Comparison of ENCODE assay signal across 10 cellular contexts in genomic region chr12:63264629-63265028, GRCh38.
ATAC-seq and TF ChIP-seq lines count a peak whose summit lies in the region.
"Had no signal": no experiment of that assay in that cellular context is flagged by ENCODE, and none has a peak within 500 bp of the region (broad histone marks: within the 10 kb centered on the region; RNA-seq: fewer than 3 reads in every experiment).

No MANE protein-coding gene starts in this region.

- CTCF ChIA-PET in HEK293 (lab: Yijun Ruan, JAX), result interaction anchor here (0.6 to 1.2 kb wide), 4 partner anchors 9 to 24 kb away, joined by 3 to 6 read pairs (median 3); no protein-coding TSS in a partner anchor

- no peak overlapping the region for H3K4me3 ChIP-seq in HEK293 (ENCODE audit: low read depth, low read length)
- H3K4me3 ChIP-seq: A549; BLaER1; BLaER1 treated with 17β-estradiol and CSF1 and Interleukin-3, amounts not matched to agents 10 nM and 100 nM had no signal

- no peak for TF ChIP-seq CTCF in HEK293 (tag by site-specific recombination; IDR thresholded peaks at IDR 0.05)

- POLR2A ChIA-PET in HEK293 (lab: Yijun Ruan, JAX), result no interaction called here

- ATAC-seq in HG03280 (IDR thresholded peaks at IDR 0.05; ENCODE audit: unreplicated experiment), result no peak
- ATAC-seq: A549; CD8-positive, alpha-beta T cell had no signal

- H3K4me1 ChIP-seq in HEK293 (ENCODE audit: control insufficient read depth, insufficient read depth, low read length), result no peaks in the 10 kb centered on the region
- H3K4me1 ChIP-seq: A549; BE2C; BLaER1; BLaER1 treated with 17β-estradiol and CSF1 and Interleukin-3, amounts not matched to agents 10 nM and 100 nM had no signal

- H3K9me3 ChIP-seq in HEK293 (ENCODE audit: control insufficient read depth, insufficient read depth, low read depth, low read length), result no peaks in the 10 kb centered on the region
- H3K9me3 ChIP-seq: BE2C, Caco-2 had no signal

- no peak overlapping the region for H3K27ac ChIP-seq in HEK293 (ENCODE audit: extremely low read depth, low read depth, low read length)
- H3K27ac ChIP-seq: 22Rv1; A549; BLaER1; BLaER1 treated with 17β-estradiol and CSF1 and Interleukin-3, amounts not matched to agents 10 nM and 100 nM; C4-2B had no signal

- H3K36me3 ChIP-seq in HEK293 (ENCODE audit: control insufficient read depth in 2 of 2, insufficient read depth in 1 of 2, low read length in 2 of 2), result no peaks in the 10 kb centered on the region
- H3K36me3 ChIP-seq: BE2C; BLaER1; BLaER1 treated with 17β-estradiol and CSF1 and Interleukin-3, amounts not matched to agents 10 nM and 100 nM had no signal

TF ChIP-seq in HEK293, 187 proteins besides CTCF, POLR2A, EP300 and RAD21:
- TF ChIP-seq ZNF600 (tag by site-specific recombination; IDR thresholded peaks at IDR 0.05) (no peak), ZNF610 (tag by site-specific recombination; IDR thresholded peaks at IDR 0.05; ENCODE audit: borderline replicate concordance) (peak; percentile 92; the same call in 1 of the 2 replicates)
TF ChIP-seq in HEK293: peak in this region for 1.
